ENCODE assay signal across 13 cellular contexts in the genomic region with DNA sequence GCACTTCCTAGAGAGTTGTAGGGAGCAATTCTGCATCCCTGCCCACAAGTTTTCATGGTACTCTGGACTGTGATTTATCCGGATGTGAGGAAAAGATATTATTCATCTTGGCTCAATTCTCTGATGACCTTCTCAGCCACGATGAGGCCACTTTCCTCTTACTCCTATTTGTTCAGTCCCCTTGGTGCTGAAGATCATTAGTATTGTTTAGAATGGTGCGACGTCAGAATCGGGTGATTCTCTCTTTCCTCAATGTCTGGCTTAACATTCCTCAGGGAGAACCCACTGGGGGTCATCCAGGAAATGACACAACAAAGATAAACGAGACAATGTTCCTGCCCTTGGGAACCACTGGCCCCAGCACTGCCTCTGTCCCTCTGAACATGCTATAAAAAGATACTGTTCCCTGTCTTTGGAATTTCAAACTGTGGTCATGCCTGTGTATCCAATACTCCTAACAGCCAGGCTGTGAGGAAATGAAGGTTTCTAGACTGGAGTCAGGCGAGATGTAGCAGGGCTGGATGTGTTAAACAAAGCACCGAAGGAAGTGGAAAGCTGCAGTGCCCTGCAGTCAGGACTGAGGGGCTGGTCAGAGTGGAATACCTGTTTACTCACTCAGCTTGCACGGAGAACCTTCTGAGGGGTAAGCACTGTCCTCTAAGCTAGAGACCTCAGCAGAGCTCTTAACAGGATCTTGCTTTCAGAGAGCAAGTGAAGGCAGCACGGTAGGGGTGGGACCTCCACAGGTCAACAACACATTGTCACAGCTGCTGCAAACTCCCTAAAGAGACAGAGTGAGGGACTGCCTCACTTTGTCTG. TPM values are rescaled to one million over a fixed set of nuclear protein-coding genes. Genes with fewer than 3 reads are reported as not detected.
A peak's percentile ranks its signal among the peaks of the same experiment; 100 is the strongest.
DNase-seq lines count a peak whose midpoint lies in the region; ATAC-seq and TF ChIP-seq lines count a peak whose summit lies in the region.
"Had no signal": no experiment of that assay in that cellular context is flagged by ENCODE, and none has a peak within 500 bp of the region (broad histone marks: within the 10 kb centered on the region; RNA-seq: fewer than 3 reads in every experiment).

No MANE protein-coding gene starts in this region.

- H3K27ac Mint-ChIP-seq in GM23338 (no peak overlapping the region), WTC11 (no peak overlapping the region)
- H3K27ac Mint-ChIP-seq: effector memory CD8-positive, alpha-beta T cell had no signal

- H4K20me1 ChIP-seq in GM23338 (replicated peaks; ENCODE audit: insufficient read depth) = no peaks in the 10 kb centered on the region

- H3F3A ChIP-seq in GM23338 (replicated peaks; ENCODE audit: low read depth) = no peaks in the 10 kb centered on the region

- ATAC-seq in GM23338 (peak; percentile 92), WTC11 (peak; percentile 91), heart left ventricle (peak; percentile 29 to 79 (median 68)), HG03025 (IDR thresholded peaks at IDR 0.05; ENCODE audit: low FRiP score, unreplicated experiment) (no peak), GM19035 (IDR thresholded peaks at IDR 0.05; ENCODE audit: unreplicated experiment) (no peak)
- ATAC-seq: activated T-cell treated with anti-CD3 and anti-CD28 coated beads, Interleukin-2, amount 50 U/mL, for 4 hours; effector memory CD8-positive, alpha-beta T cell; left lung had no signal

- H2AFZ ChIP-seq in GM23338 = no peak overlapping the region

- WGBS in heart left ventricle, 4 donors = 21 to 30% (median 24%) methylated on average over 10 of the region's 10 CpGs

- 0 out of 2 replicates have a peak overlapping the region, but pooled peaks have one; percentile 33 for H3K4me2 ChIP-seq in GM23338

- TF ChIP-seq CTCF in GM23338 (conservative IDR thresholded peaks at IDR 0.05; ENCODE audit: low read depth in 2 of 2) = no peak
- TF ChIP-seq CTCF in WTC11 (IDR thresholded peaks at IDR 0.05) = no peak
- no peak for TF ChIP-seq CTCF in heart left ventricle (IDR thresholded peaks at IDR 0.05)
- TF ChIP-seq CTCF in retinal pigment epithelial cell (conservative IDR thresholded peaks at IDR 0.05; ENCODE audit: low read depth, low read length) = no peak

- H3K4me1 ChIP-seq in GM23338 (ENCODE audit: insufficient read depth) (peaks cover 11% of the 10 kb centered on the region; the same call in 1 of the 2 replicates), heart left ventricle (peaks cover 0 to 19% (median 7%) of the 10 kb centered on the region in 12 donors)
- H3K4me1 ChIP-seq: left lung had no signal

- peaks cover 2% of the 10 kb centered on the region; the same call in 1 of the 2 replicates for H3K9me2 ChIP-seq in GM23338 (ENCODE audit: insufficient read depth)

- peaks cover 14% of the 10 kb centered on the region; the same call in 1 of the 2 replicates for H3K27me3 ChIP-seq in GM23338 (ENCODE audit: insufficient read depth)
- H3K27me3 ChIP-seq in heart left ventricle = no peaks in the 10 kb centered on the region

- TF ChIP-seq POLR2A in heart left ventricle (IDR thresholded peaks at IDR 0.05) = no peak

- H3K27ac ChIP-seq in GM23338 (ENCODE audit: low read depth) (no peak overlapping the region), heart left ventricle (peak overlapping the region in 4 of 12 donors; percentile 23 to 52 (median 36))
- H3K27ac ChIP-seq: left lung had no signal

- H3K36me3 ChIP-seq in GM23338 (ENCODE audit: insufficient read depth) = no peaks in the 10 kb centered on the region
- H3K36me3 ChIP-seq in heart left ventricle = no peaks in the 10 kb centered on the region
- H3K36me3 ChIP-seq: left lung had no signal

- H3K4me1 Mint-ChIP-seq in GM23338 = peaks cover 15% of the 10 kb centered on the region
- peaks cover 15% of the 10 kb centered on the region for H3K4me1 Mint-ChIP-seq in WTC11

- H3K9me3 Mint-ChIP-seq in GM23338 = peaks cover 28% of the 10 kb centered on the region
- peaks cover 23% of the 10 kb centered on the region for H3K9me3 Mint-ChIP-seq in WTC11
- H3K9me3 Mint-ChIP-seq: effector memory CD8-positive, alpha-beta T cell had no signal

- H3K27me3 Mint-ChIP-seq in GM23338 (ENCODE audit: insufficient read depth, low read depth, poor library complexity) = peaks cover 7% of the 10 kb centered on the region
- H3K27me3 Mint-ChIP-seq in WTC11 (ENCODE audit: low read depth) = peaks cover 67% of the 10 kb centered on the region

- no peaks in the 10 kb centered on the region for H3K79me2 ChIP-seq in GM23338 (replicated peaks; ENCODE audit: insufficient read depth)

- H3K4me3 Mint-ChIP-seq in GM23338 (no peak overlapping the region), WTC11 (no peak overlapping the region)
- H3K4me3 Mint-ChIP-seq: activated T-cell treated with anti-CD3 and anti-CD28 coated beads, Interleukin-2, amount 50 U/mL, for 4 hours; effector memory CD8-positive, alpha-beta T cell had no signal

- POLR2A ChIA-PET in WTC11 (lab: Charles Lee) = interaction anchor here (0.6 kb wide), 1 partner anchor 386 kb away, joined by 8 read pairs; no protein-coding TSS in a partner anchor

- H3K4me3 ChIP-seq in GM23338 (no peak overlapping the region), heart left ventricle (no peak overlapping the region), retinal pigment epithelial cell (ENCODE audit: low read length) (no peak overlapping the region)
- H3K4me3 ChIP-seq: left lung had no signal

- DNase-seq in GM23338 (ENCODE audit: low spot score) (no peak), WTC11 (ENCODE audit: low spot score) (no peak), heart left ventricle (peak in 1 of 5 donors; percentile 32), retinal pigment epithelial cell (ENCODE audit: low read depth) (peak; percentile 17), midbrain (lab: John Stamatoyannopoulos, UW) (no peak), ecto neural progenitor cell (ENCODE audit: low spot score) (no peak)
- DNase-seq: activated T-cell treated with anti-CD3 and anti-CD28 coated beads, Interleukin-2, amount 50 U/mL, for 4 hours; effector memory CD8-positive, alpha-beta T cell; left lung; NCI-H446; stimulated activated naive CD4-positive, alpha-beta T cell treated with Interleukin-2 at 50 U/mL for 16 hours had no signal

- H3K36me3 Mint-ChIP-seq in GM23338 (ENCODE audit: low read depth) (peaks cover 16% of the 10 kb centered on the region; the same call in 2 of the 3 replicates), WTC11 (peaks cover 23% of the 10 kb centered on the region)

- intact Hi-C loops in heart left ventricle (cut with DNase I) = no loop called here

- CTCF ChIA-PET in WTC11 (lab: Charles Lee) = interaction anchor here (1.0 to 1.1 kb wide), 2 partner anchors 14 to 237 kb away, joined by 3 to 4 read pairs; no protein-coding TSS in a partner anchor

- peaks cover 0 to 23% (median 6%) of the 10 kb centered on the region in 12 donors for H3K9me3 ChIP-seq in heart left ventricle

TF ChIP-seq in GM23338, 12 proteins besides CTCF, POLR2A, EP300 and RAD21 (continues in another document):
- no peak for TF ChIP-seq EZH2phosphoT487 (IDR thresholded peaks at IDR 0.05; ENCODE audit: unreplicated experiment)
- TF ChIP-seq ZNF114 (CRISPR knock-in tag; IDR thresholded peaks at IDR 0.05) = no peak

TF ChIP-seq in WTC11, 78 proteins besides CTCF, POLR2A, EP300 and RAD21 (continues in another document):
- no peak for TF ChIP-seq IRF2 (CRISPR knock-in tag; IDR thresholded peaks at IDR 0.05; ENCODE audit: borderline replicate concordance, low read depth)
- TF ChIP-seq NR3C1 (CRISPR knock-in tag; conservative IDR thresholded peaks at IDR 0.05; ENCODE audit: low read depth) = no peak
- TF ChIP-seq, protein P1, sequence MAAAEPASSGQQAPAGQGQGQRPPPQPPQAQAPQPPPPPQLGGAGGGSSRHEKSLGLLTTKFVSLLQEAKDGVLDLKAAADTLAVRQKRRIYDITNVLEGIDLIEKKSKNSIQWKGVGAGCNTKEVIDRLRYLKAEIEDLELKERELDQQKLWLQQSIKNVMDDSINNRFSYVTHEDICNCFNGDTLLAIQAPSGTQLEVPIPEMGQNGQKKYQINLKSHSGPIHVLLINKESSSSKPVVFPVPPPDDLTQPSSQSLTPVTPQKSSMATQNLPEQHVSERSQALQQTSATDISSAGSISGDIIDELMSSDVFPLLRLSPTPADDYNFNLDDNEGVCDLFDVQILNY (CRISPR knock-in tag; IDR thresholded peaks at IDR 0.05) = no peak
- TF ChIP-seq ATF1 (CRISPR knock-in tag; IDR thresholded peaks at IDR 0.05) = no peak
- TF ChIP-seq, protein P2, sequence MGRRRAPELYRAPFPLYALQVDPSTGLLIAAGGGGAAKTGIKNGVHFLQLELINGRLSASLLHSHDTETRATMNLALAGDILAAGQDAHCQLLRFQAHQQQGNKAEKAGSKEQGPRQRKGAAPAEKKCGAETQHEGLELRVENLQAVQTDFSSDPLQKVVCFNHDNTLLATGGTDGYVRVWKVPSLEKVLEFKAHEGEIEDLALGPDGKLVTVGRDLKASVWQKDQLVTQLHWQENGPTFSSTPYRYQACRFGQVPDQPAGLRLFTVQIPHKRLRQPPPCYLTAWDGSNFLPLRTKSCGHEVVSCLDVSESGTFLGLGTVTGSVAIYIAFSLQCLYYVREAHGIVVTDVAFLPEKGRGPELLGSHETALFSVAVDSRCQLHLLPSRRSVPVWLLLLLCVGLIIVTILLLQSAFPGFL (CRISPR knock-in tag; IDR thresholded peaks at IDR 0.05; ENCODE audit: borderline replicate concordance) = no peak
- TF ChIP-seq ZNF423 (CRISPR knock-in tag; IDR thresholded peaks at IDR 0.05) = no peak
- TF ChIP-seq, protein P3, sequence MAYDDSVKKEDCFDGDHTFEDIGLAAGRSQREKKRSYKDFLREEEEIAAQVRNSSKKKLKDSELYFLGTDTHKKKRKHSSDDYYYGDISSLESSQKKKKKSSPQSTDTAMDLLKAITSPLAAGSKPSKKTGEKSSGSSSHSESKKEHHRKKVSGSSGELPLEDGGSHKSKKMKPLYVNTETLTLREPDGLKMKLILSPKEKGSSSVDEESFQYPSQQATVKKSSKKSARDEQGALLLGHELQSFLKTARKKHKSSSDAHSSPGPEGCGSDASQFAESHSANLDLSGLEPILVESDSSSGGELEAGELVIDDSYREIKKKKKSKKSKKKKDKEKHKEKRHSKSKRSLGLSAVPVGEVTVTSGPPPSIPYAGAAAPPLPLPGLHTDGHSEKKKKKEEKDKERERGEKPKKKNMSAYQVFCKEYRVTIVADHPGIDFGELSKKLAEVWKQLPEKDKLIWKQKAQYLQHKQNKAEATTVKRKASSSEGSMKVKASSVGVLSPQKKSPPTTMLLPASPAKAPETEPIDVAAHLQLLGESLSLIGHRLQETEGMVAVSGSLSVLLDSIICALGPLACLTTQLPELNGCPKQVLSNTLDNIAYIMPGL (CRISPR knock-in tag; IDR thresholded peaks at IDR 0.05) = no peak
- TF ChIP-seq NFATC4 (CRISPR knock-in tag; IDR thresholded peaks at IDR 0.05) = no peak

RNA-seq across cellular contexts. Expression of a gene that starts 12.9 kb away (rescaled TPM):
- total RNA-seq in GM23338 (2014; rRNA removed; shearing (Covaris generic)) = 41.7 and 53.6 TPM in 2 replicates
- 57.0 and 67.1 TPM in 2 replicates for polyA plus RNA-seq in GM23338 (2016; fragmentation: Nextera tagmentation; extraction: Ambion mirVana)
- 45.9 to 60.9 TPM (median 48.6 TPM) in 3 replicates for total RNA-seq in WTC11 (2021)
- total RNA-seq in heart left ventricle = 1 to 10 TPM in 5 of 9 donors, under 1 TPM in 4; 0.67 to 4.1 (median 1.0) TPM
- polyA plus RNA-seq in heart left ventricle = 1 to 10 TPM in 1 of 2 donors, under 1 TPM in 1; 0.30 to 1.4 TPM

Comparison
In these comparisons a context has a peak if more than half of its experiments do, and no peak if none do; other contexts are left out.
1. ATAC-seq: peak in GM23338 (single experiment), WTC11 (single experiment) and heart left ventricle (4 of 4); none in HG03025 (single experiment) and GM19035 (single experiment).